ENCODE assay signal across 8 cellular contexts in genomic region chr7:117673839-117674238, GRCh38.
DNase-seq lines count a peak whose midpoint lies in the region; ATAC-seq lines count a peak whose summit lies in the region.

No MANE protein-coding gene starts in this region.

- H3K4me1 Mint-ChIP-seq in immature natural killer cell: no peaks in the 10 kb centered on the region
- H3K4me1 Mint-ChIP-seq in activated CD4-positive, alpha-beta T cell treated with anti-CD3 and anti-CD28 coated beads for 36 hours: no peaks in the 10 kb centered on the region

- POLR2A ChIA-PET in activated CD4-positive, alpha-beta T cell treated with anti-CD3 and anti-CD28 coated beads for 36 hours (lab: Charles Lee): no interaction called here

- CTCF ChIA-PET in activated CD4-positive, alpha-beta T cell treated with anti-CD3 and anti-CD28 coated beads for 36 hours (lab: Charles Lee): no interaction called here

- ATAC-seq in GM18508 (IDR thresholded peaks at IDR 0.05; ENCODE audit: insufficient read depth, unreplicated experiment) (peak; percentile 61), HG02970 (IDR thresholded peaks at IDR 0.05; ENCODE audit: low FRiP score, unreplicated experiment) (no peak)
- no peak for ATAC-seq in activated CD4-positive, alpha-beta T cell treated with anti-CD3 and anti-CD28 coated beads for 36 hours

- H3K4me3 Mint-ChIP-seq in immature natural killer cell: no peak overlapping the region
- no peak overlapping the region for H3K4me3 Mint-ChIP-seq in activated CD4-positive, alpha-beta T cell treated with anti-CD3 and anti-CD28 coated beads for 36 hours

- intact Hi-C loops in activated CD4-positive, alpha-beta T cell treated with anti-CD3 and anti-CD28 coated beads for 36 hours (cut with DNase I, micrococcal nuclease): no loop called here

- DNase-seq in Jurkat, Clone E6-1 (ENCODE audit: low read depth, low spot score): peak; percentile 75
- DNase-seq in amniotic stem cell (lab: John Stamatoyannopoulos, UW) (peak; percentile 10), left kidney (ENCODE audit: low read depth, low spot score) (peak; percentile 59), T1000 (lab: John Stamatoyannopoulos, UW) (no peak), immature natural killer cell (no peak)
- DNase-seq in activated CD4-positive, alpha-beta T cell treated with anti-CD3 and anti-CD28 coated beads for 36 hours: no peak

- no peak overlapping the region for H3K27ac Mint-ChIP-seq in immature natural killer cell
- no peak overlapping the region for H3K27ac Mint-ChIP-seq in activated CD4-positive, alpha-beta T cell treated with anti-CD3 and anti-CD28 coated beads for 36 hours

- H3K9me3 Mint-ChIP-seq in immature natural killer cell: peaks cover 0 to 3% (median 0%) of the 10 kb centered on the region in 6 donors
- no peaks in the 10 kb centered on the region for H3K9me3 Mint-ChIP-seq in activated CD4-positive, alpha-beta T cell treated with anti-CD3 and anti-CD28 coated beads for 36 hours (ENCODE audit: low read depth)

- peaks cover 0 to 2% (median 0%) of the 10 kb centered on the region in 3 donors for H3K27me3 Mint-ChIP-seq in immature natural killer cell (ENCODE audit: low read depth in 3 of 3)
- H3K27me3 Mint-ChIP-seq in activated CD4-positive, alpha-beta T cell treated with anti-CD3 and anti-CD28 coated beads for 36 hours: no peaks in the 10 kb centered on the region

- H3K4me3 ChIP-seq in Jurkat, Clone E6-1 (ENCODE audit: low read length): no peak overlapping the region

- H3K36me3 Mint-ChIP-seq in immature natural killer cell: no peaks in the 10 kb centered on the region
- no peaks in the 10 kb centered on the region for H3K36me3 Mint-ChIP-seq in activated CD4-positive, alpha-beta T cell treated with anti-CD3 and anti-CD28 coated beads for 36 hours (ENCODE audit: low read depth)

Comparison
In these comparisons a context has a peak if more than half of its experiments do, and no peak if none do; other contexts are left out.
1. DNase-seq: peak in Jurkat, Clone E6-1 (single experiment), amniotic stem cell (single experiment) and left kidney (single experiment); none in T1000 (single experiment), immature natural killer cell (0 of 3) and activated CD4-positive, alpha-beta T cell treated with anti-CD3 and anti-CD28 coated beads for 36 hours (single experiment).